ENCODE assay signal across 14 cellular contexts in the genomic region with DNA sequence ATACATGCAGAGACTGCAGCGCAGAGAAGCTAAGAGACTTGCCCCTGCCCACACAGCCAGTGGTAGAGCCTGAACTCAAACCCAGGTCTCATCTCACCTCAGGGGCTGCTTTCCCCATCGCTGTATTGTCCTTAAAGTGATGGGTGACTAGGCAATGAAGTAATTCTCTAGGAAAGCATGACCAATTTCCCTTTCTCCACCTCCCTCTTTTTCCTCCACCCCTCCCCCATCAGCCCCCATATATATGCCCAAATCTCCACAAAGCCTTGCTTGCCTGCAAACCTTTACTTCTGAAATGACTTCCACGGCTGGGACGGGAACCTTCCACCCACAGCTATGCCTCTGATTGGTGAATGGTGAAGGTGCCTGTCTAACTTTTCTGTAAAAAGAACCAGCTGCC. TPM values are rescaled to one million over a fixed set of nuclear protein-coding genes. Genes with fewer than 3 reads are reported as not detected.
A peak's percentile ranks its signal among the peaks of the same experiment; 100 is the strongest.
DNase-seq lines count a peak whose midpoint lies in the region; ATAC-seq and TF ChIP-seq lines count a peak whose summit lies in the region.
"Had no signal": no experiment of that assay in that cellular context is flagged by ENCODE, and none has a peak within 500 bp of the region (broad histone marks: within the 10 kb centered on the region; RNA-seq: fewer than 3 reads in every experiment).

A gene with protein sequence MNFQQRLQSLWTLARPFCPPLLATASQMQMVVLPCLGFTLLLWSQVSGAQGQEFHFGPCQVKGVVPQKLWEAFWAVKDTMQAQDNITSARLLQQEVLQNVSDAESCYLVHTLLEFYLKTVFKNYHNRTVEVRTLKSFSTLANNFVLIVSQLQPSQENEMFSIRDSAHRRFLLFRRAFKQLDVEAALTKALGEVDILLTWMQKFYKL (plus strand): TSS at position 269 of the 400 bp plus-strand sequence. CDS start 390 bp downstream, outside the sequence.

- H3K9me3 ChIP-seq in hepatocyte (ENCODE audit: low read depth), result no peaks in the 10 kb centered on the region
- H3K9me3 ChIP-seq in CD8-positive, alpha-beta memory T cell (ENCODE audit: low read length), result no peaks in the 10 kb centered on the region
- H3K9me3 ChIP-seq: prostate gland had no signal

- CTCF ChIA-PET in activated CD4-positive, alpha-beta T cell treated with anti-CD3 and anti-CD28 coated beads, Interleukin-2, amount 10 ng/mL, durations not matched to agents 7 days and 5 days (lab: Charles Lee), result interaction anchor here (1.0 to 2.4 kb wide), 8 partner anchors 9 to 234 kb away, joined by 3 to 13 read pairs (median 4); no protein-coding TSS in a partner anchor
- CTCF ChIA-PET in CD8-positive, alpha-beta memory T cell (lab: Charles Lee), result interaction anchor here (0.8 to 2.3 kb wide), 3 partner anchors 13 to 32 kb away, joined by 3 to 8 read pairs (median 4); a partner anchor contains a TSS
- CTCF ChIA-PET in HEK293T (lab: Yijun Ruan, JAX), result interaction anchor here (0.6 kb wide), 1 partner anchor 233 kb away, joined by 3 read pairs; no protein-coding TSS in a partner anchor

- POLR2A ChIA-PET in activated CD4-positive, alpha-beta T cell treated with anti-CD3 and anti-CD28 coated beads, Interleukin-2, amount 10 ng/mL, durations not matched to agents 7 days and 5 days (lab: Charles Lee), result no interaction called here
- POLR2A ChIA-PET in CD8-positive, alpha-beta memory T cell (lab: Charles Lee), result no interaction called here
- POLR2A ChIA-PET in HEK293T (lab: Yijun Ruan, JAX), result no interaction called here

- peaks cover 14% of the 10 kb centered on the region for H3K36me3 Mint-ChIP-seq in activated CD4-positive, alpha-beta T cell treated with anti-CD3 and anti-CD28 coated beads, Interleukin-2, amount 10 ng/mL, durations not matched to agents 24 days and 14 days (ENCODE audit: low read depth)
- H3K36me3 Mint-ChIP-seq in activated CD4-positive, alpha-beta T cell treated with anti-CD3 and anti-CD28 coated beads, Interleukin-2, amount 10 ng/mL, durations not matched to agents 7 days and 5 days (ENCODE audit: low read depth), result peaks cover 8% of the 10 kb centered on the region
- H3K36me3 Mint-ChIP-seq in CD8-positive, alpha-beta memory T cell, result peaks cover 0 to 11% (median 2%) of the 10 kb centered on the region in 3 donors

- no peaks in the 10 kb centered on the region for H3K79me2 ChIP-seq in hepatocyte

- WGBS in hepatocyte (ENCODE audit: low lambda C conversion rate, missing lambda C conversion rate), result 77% methylated on average over 4 of the region's 4 CpGs

- intact Hi-C loops in activated CD4-positive, alpha-beta T cell treated with anti-CD3 and anti-CD28 coated beads, Interleukin-2, amount 10 ng/mL, durations not matched to agents 24 days and 14 days (cut with micrococcal nuclease), result no loop called here

- H3K36me3 ChIP-seq in hepatocyte (replicated peaks; ENCODE audit: insufficient read depth, low read depth), result no peaks in the 10 kb centered on the region
- H3K36me3 ChIP-seq in CD8-positive, alpha-beta memory T cell (ENCODE audit: insufficient read depth, low read length), result no peaks in the 10 kb centered on the region
- H3K36me3 ChIP-seq: prostate gland had no signal

- peak within 1 kb of the TSS; percentile 90 for H3K27ac Mint-ChIP-seq in activated CD4-positive, alpha-beta T cell treated with anti-CD3 and anti-CD28 coated beads, Interleukin-2, amount 10 ng/mL, durations not matched to agents 24 days and 14 days
- peak within 1 kb of the TSS; percentile 16 for H3K27ac Mint-ChIP-seq in activated CD4-positive, alpha-beta T cell treated with anti-CD3 and anti-CD28 coated beads, Interleukin-2, amount 10 ng/mL, durations not matched to agents 7 days and 5 days
- peak within 1 kb of the TSS in 4 of 8 donors; percentile 24 to 81 (median 49) for H3K27ac Mint-ChIP-seq in CD8-positive, alpha-beta memory T cell

- no peaks in the 10 kb centered on the region for H4K20me1 ChIP-seq in hepatocyte (ENCODE audit: insufficient read depth, poor library complexity, severe bottlenecking)

- no peaks in the 10 kb centered on the region for H3K9me3 Mint-ChIP-seq in activated CD4-positive, alpha-beta T cell treated with anti-CD3 and anti-CD28 coated beads, Interleukin-2, amount 10 ng/mL, durations not matched to agents 24 days and 14 days
- no peaks in the 10 kb centered on the region for H3K9me3 Mint-ChIP-seq in activated CD4-positive, alpha-beta T cell treated with anti-CD3 and anti-CD28 coated beads, Interleukin-2, amount 10 ng/mL, durations not matched to agents 7 days and 5 days
- H3K9me3 Mint-ChIP-seq in CD8-positive, alpha-beta memory T cell, result no peaks in the 10 kb centered on the region

- H2AFZ ChIP-seq in hepatocyte, result no peak within 1 kb of the TSS

- H3K27ac ChIP-seq in hepatocyte, result peak within 1 kb of the TSS; percentile 50
- H3K27ac ChIP-seq in CD8-positive, alpha-beta memory T cell (ENCODE audit: low read depth, low read length), result no peak within 1 kb of the TSS

- peaks cover 38% of the 10 kb centered on the region for H3K4me1 Mint-ChIP-seq in activated CD4-positive, alpha-beta T cell treated with anti-CD3 and anti-CD28 coated beads, Interleukin-2, amount 10 ng/mL, durations not matched to agents 24 days and 14 days
- peaks cover 25% of the 10 kb centered on the region for H3K4me1 Mint-ChIP-seq in activated CD4-positive, alpha-beta T cell treated with anti-CD3 and anti-CD28 coated beads, Interleukin-2, amount 10 ng/mL, durations not matched to agents 7 days and 5 days
- peaks cover 11 to 34% (median 23%) of the 10 kb centered on the region in 3 donors for H3K4me1 Mint-ChIP-seq in CD8-positive, alpha-beta memory T cell

- no peak for TF ChIP-seq CTCF in hepatocyte (IDR thresholded peaks at IDR 0.05; ENCODE audit: poor library complexity)

- DNase-seq in activated CD4-positive, alpha-beta T cell treated with anti-CD3 and anti-CD28 coated beads, Interleukin-2, amount 10 ng/mL, durations not matched to agents 24 days and 14 days, result no peak
- DNase-seq in activated CD4-positive, alpha-beta T cell treated with anti-CD3 and anti-CD28 coated beads for 1 hour, result no peak
- DNase-seq in activated CD4-positive, alpha-beta T cell treated with anti-CD3 and anti-CD28 coated beads, Interleukin-2, amount 10 ng/mL, durations not matched to agents 7 days and 5 days, result no peak
- DNase-seq in hepatocyte (ENCODE audit: low spot score) (no peak), HEK293T (ENCODE audit: extremely low spot score) (no peak)
- DNase-seq in stimulated activated CD4-positive, alpha-beta T cell treated with anti-CD3 and anti-CD28 coated beads, TNF-alpha, amount 100 ng/mL, for 24 hours (ENCODE audit: low read depth in 3 of 3), result peak; percentile 38 to 73 (median 45)
- no peak for DNase-seq in CD8-positive, alpha-beta memory T cell
- DNase-seq: DMS79, NCI-H2081, T-helper 17 cell had no signal

- H3K9me2 ChIP-seq in hepatocyte (replicated peaks; ENCODE audit: insufficient read depth), result no peaks in the 10 kb centered on the region

- peaks cover 9% of the 10 kb centered on the region for H3K27me3 ChIP-seq in hepatocyte
- no peaks in the 10 kb centered on the region for H3K27me3 ChIP-seq in CD8-positive, alpha-beta memory T cell (ENCODE audit: insufficient read depth, low read length, poor library complexity, severe bottlenecking)

- peak within 1 kb of the TSS; percentile 75 for H3K4me3 Mint-ChIP-seq in activated CD4-positive, alpha-beta T cell treated with anti-CD3 and anti-CD28 coated beads, Interleukin-2, amount 10 ng/mL, durations not matched to agents 24 days and 14 days
- no peak within 1 kb of the TSS for H3K4me3 Mint-ChIP-seq in activated CD4-positive, alpha-beta T cell treated with anti-CD3 and anti-CD28 coated beads, Interleukin-2, amount 10 ng/mL, durations not matched to agents 7 days and 5 days
- no peak within 1 kb of the TSS for H3K4me3 Mint-ChIP-seq in CD8-positive, alpha-beta memory T cell
- H3K4me3 Mint-ChIP-seq: T-helper 17 cell had no signal

- no peak within 1 kb of the TSS for H3K4me3 ChIP-seq in hepatocyte
- no peak within 1 kb of the TSS for H3K4me3 ChIP-seq in CD8-positive, alpha-beta memory T cell (ENCODE audit: low read length)
- H3K4me3 ChIP-seq: K562, prostate gland had no signal

- no peak within 1 kb of the TSS for H3K4me2 ChIP-seq in hepatocyte

- H3K4me1 ChIP-seq in hepatocyte (ENCODE audit: insufficient read depth), result peaks cover 5% of the 10 kb centered on the region
- peaks cover 15% of the 10 kb centered on the region for H3K4me1 ChIP-seq in CD8-positive, alpha-beta memory T cell (ENCODE audit: insufficient read depth, low read length)
- H3K4me1 ChIP-seq: prostate gland had no signal

- no peaks in the 10 kb centered on the region for H3K27me3 Mint-ChIP-seq in activated CD4-positive, alpha-beta T cell treated with anti-CD3 and anti-CD28 coated beads, Interleukin-2, amount 10 ng/mL, durations not matched to agents 24 days and 14 days
- no peaks in the 10 kb centered on the region for H3K27me3 Mint-ChIP-seq in activated CD4-positive, alpha-beta T cell treated with anti-CD3 and anti-CD28 coated beads, Interleukin-2, amount 10 ng/mL, durations not matched to agents 7 days and 5 days
- peaks cover 0 to 5% of the 10 kb centered on the region in 2 donors for H3K27me3 Mint-ChIP-seq in CD8-positive, alpha-beta memory T cell

- ATAC-seq in GM18502 (IDR thresholded peaks at IDR 0.05; ENCODE audit: poor library complexity, unreplicated experiment), result no peak
- ATAC-seq: esophagus mucosa, K562, T-helper 17 cell had no signal

TF ChIP-seq in HEK293T, 16 proteins besides CTCF, POLR2A, EP300 and RAD21:
- TF ChIP-seq FOXA1 (IDR thresholded peaks at IDR 0.05) (no peak), NFRKB (IDR thresholded peaks at IDR 0.05) (no peak), HDGF (IDR thresholded peaks at IDR 0.05; ENCODE audit: borderline replicate concordance) (no peak), BHLHE40 (IDR thresholded peaks at IDR 0.05; ENCODE audit: borderline replicate concordance) (no peak), FOXK2 (IDR thresholded peaks at IDR 0.05) (no peak), L3MBTL2 (conservative IDR thresholded peaks at IDR 0.05) (no peak)

RNA-seq across cellular contexts. Expression of the gene that starts here (rescaled TPM):
- total RNA-seq in activated CD4-positive, alpha-beta T cell treated with anti-CD3 and anti-CD28 coated beads, Interleukin-2, amount 10 ng/mL, durations not matched to agents 24 days and 14 days, result 5.1 and 5.9 TPM in 2 replicates
- total RNA-seq in activated CD4-positive, alpha-beta T cell treated with anti-CD3 and anti-CD28 coated beads, Interleukin-2, amount 10 ng/mL, durations not matched to agents 7 days and 5 days, result not detected
- total RNA-seq in hepatocyte, result 0.12 TPM in 1 of 2 replicates, not detected in the other
- 1.3 TPM in 1 of 2 replicates, not detected in the other for polyA plus RNA-seq in hepatocyte
- 1 to 10 TPM; 2.0 to 2.9 TPM for total RNA-seq in CD8-positive, alpha-beta memory T cell
- 22.5 TPM for polyA plus RNA-seq in CD8-positive, alpha-beta memory T cell
- total RNA-seq: K562, prostate gland, T-helper 17 cell had no signal

Comparison
In these comparisons a context has a peak if more than half of its experiments do, and no peak if none do; other contexts are left out.
1. RNA of the gene that starts here (polyA plus RNA-seq): 22.5 TPM in CD8-positive, alpha-beta memory T cell (single experiment); 1.3 TPM in hepatocyte; every median in the first group is over 10 times any median in the second.
2. DNase-seq: peak in stimulated activated CD4-positive, alpha-beta T cell treated with anti-CD3 and anti-CD28 coated beads, TNF-alpha, amount 100 ng/mL, for 24 hours (3 of 3); none in activated CD4-positive, alpha-beta T cell treated with anti-CD3 and anti-CD28 coated beads, Interleukin-2, amount 10 ng/mL, durations not matched to agents 24 days and 14 days (single experiment), activated CD4-positive, alpha-beta T cell treated with anti-CD3 and anti-CD28 coated beads for 1 hour (single experiment), activated CD4-positive, alpha-beta T cell treated with anti-CD3 and anti-CD28 coated beads, Interleukin-2, amount 10 ng/mL, durations not matched to agents 7 days and 5 days (single experiment), hepatocyte (single experiment), CD8-positive, alpha-beta memory T cell (0 of 5) and HEK293T (single experiment).